8 cellular contexts compared by ENCODE assay signal in the genomic region with DNA sequence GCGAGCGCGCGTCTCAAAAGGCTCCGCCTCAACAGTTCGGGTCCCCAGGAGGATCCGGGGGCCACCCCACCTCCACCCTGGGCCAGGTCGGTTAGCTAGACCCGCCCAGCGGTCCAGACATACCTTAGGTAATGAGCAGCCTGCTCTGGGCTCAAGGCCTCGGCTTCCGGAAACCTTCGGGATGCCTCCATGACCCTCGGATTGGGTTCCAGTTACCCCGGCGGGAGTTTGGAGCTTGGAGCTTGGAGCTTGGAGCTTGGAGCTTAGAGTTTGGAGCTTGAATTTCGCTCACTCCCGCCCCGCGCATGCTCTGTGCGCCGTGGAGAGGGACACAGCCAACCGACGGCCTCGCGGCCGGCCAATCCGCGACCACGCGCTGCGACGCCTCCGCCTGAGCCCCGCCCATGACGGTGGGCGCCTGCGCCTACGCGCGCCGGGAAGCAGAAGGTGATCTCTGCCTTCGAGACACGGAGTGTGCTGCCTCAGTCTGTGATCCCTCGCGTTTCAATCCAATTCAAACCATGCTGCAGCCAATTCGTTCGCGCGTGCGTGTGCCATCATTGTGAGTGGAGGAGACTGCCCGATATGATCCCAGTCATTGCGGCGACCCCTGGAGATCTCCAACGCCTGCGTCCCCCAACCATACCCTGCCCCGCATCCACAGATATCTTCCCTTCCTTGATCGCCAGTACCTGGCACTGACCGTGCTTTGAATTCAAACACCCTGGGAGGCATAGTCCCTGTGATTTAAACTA. TPM values are rescaled to one million over a fixed set of nuclear protein-coding genes. Genes with fewer than 3 reads are reported as not detected.
DNase-seq lines count a peak whose midpoint lies in the region; ATAC-seq and TF ChIP-seq lines count a peak whose summit lies in the region.

Gene ERCC6L, minus strand, starts transcription at position 307 of the 755 bp plus-strand sequence. Its CDS starts 116 bp downstream, at position 191.

- 5% methylated on average over 46 of the region's 59 CpGs for WGBS in mesenchymal stem cell

- H2AK5ac ChIP-seq in mesenchymal stem cell (ENCODE audit: low read length, severe bottlenecking) = no peak within 1 kb of the TSS

- peak within 1 kb of the TSS in 1 of 2 experiments; percentile 66 for H3K18ac ChIP-seq in mesenchymal stem cell (ENCODE audit: low read depth in 1 of 2, low read length in 2 of 2)

- H3K4me2 ChIP-seq in mesenchymal stem cell (ENCODE audit: low read length, poor library complexity, severe bottlenecking) = peak within 1 kb of the TSS; percentile 93

- no peak within 1 kb of the TSS for H3K23ac ChIP-seq in mesenchymal stem cell (ENCODE audit: low read length in 2 of 2)

- no peak for TF ChIP-seq CTCF in CD8-positive, alpha-beta T cell (IDR thresholded peaks at IDR 0.05)

- no peak within 1 kb of the TSS for H2AFZ ChIP-seq in mesenchymal stem cell (ENCODE audit: low read depth, low read length)

- H3K4me1 ChIP-seq in CD8-positive, alpha-beta T cell (ENCODE audit: insufficient read depth, low read length) = peaks cover 5% of the 10 kb centered on the region
- no peaks in the 10 kb centered on the region for H3K4me1 ChIP-seq in mesenchymal stem cell (ENCODE audit: control insufficient read depth, insufficient read depth, low read depth, low read length)

- no peaks in the 10 kb centered on the region for H3K27me3 Mint-ChIP-seq in CD8-positive, alpha-beta T cell (ENCODE audit: low read depth)
- no peaks in the 10 kb centered on the region for H3K27me3 Mint-ChIP-seq in effector memory CD8-positive, alpha-beta T cell

- no peak within 1 kb of the TSS for H2BK12ac ChIP-seq in mesenchymal stem cell (ENCODE audit: low read length in 2 of 2)

- no peaks in the 10 kb centered on the region for H3K9me3 Mint-ChIP-seq in CD8-positive, alpha-beta T cell
- H3K9me3 Mint-ChIP-seq in effector memory CD8-positive, alpha-beta T cell = no peaks in the 10 kb centered on the region

- peak within 1 kb of the TSS; percentile 54 for H3K9ac ChIP-seq in mesenchymal stem cell (ENCODE audit: low read length)

- intact Hi-C loops in CD8-positive, alpha-beta T cell (cut with DNase I, micrococcal nuclease) = loop anchor here (2.0 to 5.0 kb wide), 3 partner anchors 38 to 58 kb away; partner anchors contain the start of genes RPS4X (in 2 of the 2) and PIN4 (in 1 of the 2)

- no peak within 1 kb of the TSS for H4K91ac ChIP-seq in mesenchymal stem cell (ENCODE audit: low read length)

- H3K36me3 Mint-ChIP-seq in CD8-positive, alpha-beta T cell = no peaks in the 10 kb centered on the region
- H3K36me3 Mint-ChIP-seq in effector memory CD8-positive, alpha-beta T cell (ENCODE audit: insufficient read depth) = no peaks in the 10 kb centered on the region

- CTCF ChIA-PET in CD8-positive, alpha-beta T cell (lab: Charles Lee) = no interaction called here

- POLR2A ChIA-PET in CD8-positive, alpha-beta T cell (lab: Charles Lee) = interaction anchor here (0.8 to 1.0 kb wide), 2 partner anchors 38 to 57 kb away, joined by 3 to 5 read pairs; partner anchors contain the start of genes PIN4 and RPS4X

- no peak within 1 kb of the TSS for H3K27ac ChIP-seq in CD8-positive, alpha-beta T cell (ENCODE audit: low read depth, low read length)
- H3K27ac ChIP-seq in mesenchymal stem cell (ENCODE audit: low read length, poor library complexity, severe bottlenecking) = no peak within 1 kb of the TSS

- H3K4me1 Mint-ChIP-seq in CD8-positive, alpha-beta T cell (ENCODE audit: low read depth) = peaks cover 6% of the 10 kb centered on the region
- H3K4me1 Mint-ChIP-seq in effector memory CD8-positive, alpha-beta T cell (ENCODE audit: low read depth in 2 of 2) = no peaks in the 10 kb centered on the region

- peak within 1 kb of the TSS; percentile 48 for H2BK15ac ChIP-seq in mesenchymal stem cell (ENCODE audit: low read depth, poor library complexity, severe bottlenecking)

- H2BK5ac ChIP-seq in mesenchymal stem cell (ENCODE audit: low read depth, low read length, poor library complexity, severe bottlenecking) = peak within 1 kb of the TSS; percentile 44

- peak; percentile 65 to 86 (median 77) for DNase-seq in CD8-positive, alpha-beta T cell
- DNase-seq in NOMO-1 treated with DMSO at 0.1 percent for 48 hours (lab: John Stamatoyannopoulos, UW; ENCODE audit: unreplicated experiment) (peak; percentile 70), mesenchymal stem cell (peak; percentile 81)
- peak; percentile 67 to 69 for DNase-seq in activated CD8-positive, alpha-beta memory T cell treated with anti-CD3 and anti-CD28 coated beads for 4 hours (ENCODE audit: low read depth in 2 of 2)
- DNase-seq in effector memory CD8-positive, alpha-beta T cell = peak; percentile 77 to 80 (median 79)
- peak; percentile 74 for DNase-seq in stimulated activated CD8-positive, alpha-beta memory T cell treated with anti-CD3 and anti-CD28 coated beads, Interleukin-12 subunit alpha, Interleukin-12 subunit beta, amount 100 ng/mL, for 4 hours (ENCODE audit: low read depth)

- H3K9me3 ChIP-seq in CD8-positive, alpha-beta T cell (ENCODE audit: low read length) = no peaks in the 10 kb centered on the region
- H3K9me3 ChIP-seq in mesenchymal stem cell (ENCODE audit: control insufficient read depth, low read length) = no peaks in the 10 kb centered on the region

- H4K8ac ChIP-seq in mesenchymal stem cell (ENCODE audit: low read length) = peak within 1 kb of the TSS; percentile 69

- H3K27me3 ChIP-seq in CD8-positive, alpha-beta T cell (ENCODE audit: insufficient read depth, low read length) = no peaks in the 10 kb centered on the region
- H3K27me3 ChIP-seq in mesenchymal stem cell (ENCODE audit: control insufficient read depth in 1 of 2, insufficient read depth in 1 of 2, low read length in 2 of 2) = peaks cover 0 to 13% of the 10 kb centered on the region in 2 experiments

- H3K36me3 ChIP-seq in CD8-positive, alpha-beta T cell (ENCODE audit: insufficient read depth, low read length) = no peaks in the 10 kb centered on the region
- H3K36me3 ChIP-seq in mesenchymal stem cell (ENCODE audit: control insufficient read depth in 1 of 2, insufficient read depth in 2 of 2, low read depth in 1 of 2, low read length in 2 of 2) = no peaks in the 10 kb centered on the region

- H3K27ac Mint-ChIP-seq in CD8-positive, alpha-beta T cell = peak within 1 kb of the TSS; percentile 64
- H3K27ac Mint-ChIP-seq in effector memory CD8-positive, alpha-beta T cell = no peak within 1 kb of the TSS

- no peak within 1 kb of the TSS for H3K14ac ChIP-seq in mesenchymal stem cell (ENCODE audit: low read length in 2 of 2)

- peak; percentile 99 for ATAC-seq in CD8-positive, alpha-beta T cell
- ATAC-seq in GM19452 (IDR thresholded peaks at IDR 0.05; ENCODE audit: unreplicated experiment) (peak; percentile 98), HG03571 (IDR thresholded peaks at IDR 0.05; ENCODE audit: unreplicated experiment) (peak; percentile 98)
- ATAC-seq in effector memory CD8-positive, alpha-beta T cell (replicated peaks) = peak; percentile 98

- H3K4ac ChIP-seq in mesenchymal stem cell (ENCODE audit: low read depth in 1 of 2, low read length in 2 of 2) = no peak within 1 kb of the TSS

- peak within 1 kb of the TSS; percentile 34 for H3K4me3 ChIP-seq in CD8-positive, alpha-beta T cell (ENCODE audit: low read depth, low read length)
- peak within 1 kb of the TSS; percentile 52 to 71 for H3K4me3 ChIP-seq in mesenchymal stem cell (ENCODE audit: insufficient read depth in 1 of 2, low read depth in 1 of 2, low read length in 2 of 2)

- no peak within 1 kb of the TSS for H2BK120ac ChIP-seq in mesenchymal stem cell (ENCODE audit: low read depth, low read length)

- H3K4me3 Mint-ChIP-seq in CD8-positive, alpha-beta T cell = peak within 1 kb of the TSS; percentile 75
- peak within 1 kb of the TSS; percentile 67 to 72 for H3K4me3 Mint-ChIP-seq in effector memory CD8-positive, alpha-beta T cell

- H3K79me1 ChIP-seq in mesenchymal stem cell (replicated peaks; ENCODE audit: low read length, poor library complexity, severe bottlenecking) = no peaks in the 10 kb centered on the region

RNA-seq across cellular contexts. Expression of gene ERCC6L, which starts in this region (rescaled TPM):
- under 1 TPM; 0.11 TPM for total RNA-seq in CD8-positive, alpha-beta T cell
- 0.61 TPM for polyA plus RNA-seq in mesenchymal stem cell (2013, experiment 1 of 2)
- 0.62 TPM for polyA plus RNA-seq in mesenchymal stem cell (2013, experiment 2 of 2)

Comparison
In these comparisons a context has a peak if more than half of its experiments do, and no peak if none do; other contexts are left out.
1. Peak in DNase-seq, ATAC-seq and H3K4me3 ChIP-seq in CD8-positive, alpha-beta T cell; RNA of the gene not detected or under 1 TPM.